Comparison of ENCODE assay signal across 1 cellular context in genomic region chr2:162318280-162319222, GRCh38.
A peak's percentile ranks its signal among the peaks of the same experiment; 100 is the strongest.
TF ChIP-seq lines count a peak whose summit lies in the region.

TSS of gene IFIH1 (minus strand) at chr2:162318684. CDS start at chr2:162318307, 377 bp downstream.

TF ChIP-seq in HepG2, 621 proteins besides CTCF, POLR2A, EP300 and RAD21 (continued from another document and continues in another):
- TF ChIP-seq, protein P1, sequence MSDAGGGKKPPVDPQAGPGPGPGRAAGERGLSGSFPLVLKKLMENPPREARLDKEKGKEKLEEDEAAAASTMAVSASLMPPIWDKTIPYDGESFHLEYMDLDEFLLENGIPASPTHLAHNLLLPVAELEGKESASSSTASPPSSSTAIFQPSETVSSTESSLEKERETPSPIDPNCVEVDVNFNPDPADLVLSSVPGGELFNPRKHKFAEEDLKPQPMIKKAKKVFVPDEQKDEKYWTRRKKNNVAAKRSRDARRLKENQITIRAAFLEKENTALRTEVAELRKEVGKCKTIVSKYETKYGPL (CRISPR knock-in tag; IDR thresholded peaks at IDR 0.05), result no peak
- TF ChIP-seq ZBTB38 (CRISPR knock-in tag; IDR thresholded peaks at IDR 0.05), result no peak
- no peak for TF ChIP-seq ZNF773 (CRISPR knock-in tag; IDR thresholded peaks at IDR 0.05; ENCODE audit: borderline replicate concordance)
- TF ChIP-seq, protein P2, sequence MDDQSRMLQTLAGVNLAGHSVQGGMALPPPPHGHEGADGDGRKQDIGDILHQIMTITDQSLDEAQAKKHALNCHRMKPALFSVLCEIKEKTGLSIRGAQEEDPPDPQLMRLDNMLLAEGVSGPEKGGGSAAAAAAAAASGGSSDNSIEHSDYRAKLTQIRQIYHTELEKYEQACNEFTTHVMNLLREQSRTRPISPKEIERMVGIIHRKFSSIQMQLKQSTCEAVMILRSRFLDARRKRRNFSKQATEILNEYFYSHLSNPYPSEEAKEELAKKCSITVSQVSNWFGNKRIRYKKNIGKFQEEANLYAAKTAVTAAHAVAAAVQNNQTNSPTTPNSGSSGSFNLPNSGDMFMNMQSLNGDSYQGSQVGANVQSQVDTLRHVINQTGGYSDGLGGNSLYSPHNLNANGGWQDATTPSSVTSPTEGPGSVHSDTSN (CRISPR knock-in tag; IDR thresholded peaks at IDR 0.05; ENCODE audit: borderline replicate concordance), result no peak
- TF ChIP-seq ZKSCAN1 (IDR thresholded peaks at IDR 0.05; ENCODE audit: low read length), result no peak
- no peak for TF ChIP-seq MBNL3 (CRISPR knock-in tag; conservative IDR thresholded peaks at IDR 0.05)
- TF ChIP-seq MTF1 (CRISPR knock-in tag; IDR thresholded peaks at IDR 0.05), result no peak
- no peak for TF ChIP-seq ZNF781 (CRISPR knock-in tag; IDR thresholded peaks at IDR 0.05; ENCODE audit: borderline replicate concordance, not compliant biosample characterization)
- no peak for TF ChIP-seq SRSF4 (IDR thresholded peaks at IDR 0.05; ENCODE audit: low read depth, low read length, poor library complexity, severe bottlenecking)
- TF ChIP-seq ZBTB44 (CRISPR knock-in tag; IDR thresholded peaks at IDR 0.05), result no peak
- TF ChIP-seq ISX (CRISPR knock-in tag; conservative IDR thresholded peaks at IDR 0.05), result no peak
- TF ChIP-seq SOX13 (IDR thresholded peaks at IDR 0.05), result no peak
- TF ChIP-seq SOX13 (CRISPR knock-in tag; conservative IDR thresholded peaks at IDR 0.05 in 1 of 2, IDR thresholded peaks at IDR 0.05 in 1 of 2), result no peak; a peak in 2 of 4 replicates
- no peak for TF ChIP-seq AHDC1 (CRISPR knock-in tag; IDR thresholded peaks at IDR 0.05; ENCODE audit: borderline replicate concordance)
- TF ChIP-seq ETV6 (CRISPR knock-in tag; conservative IDR thresholded peaks at IDR 0.05), result no peak
- TF ChIP-seq ZNF335 (CRISPR knock-in tag; IDR thresholded peaks at IDR 0.05), result 0 out of 2 replicates have a peak, but pooled peaks have one; percentile 19
- peak; percentile 56 for TF ChIP-seq XRCC5 (optimal IDR thresholded peaks at IDR 0.05; ENCODE audit: low read length)
- TF ChIP-seq IRX3 (CRISPR knock-in tag; IDR thresholded peaks at IDR 0.05; ENCODE audit: borderline replicate concordance, low read depth), result no peak
- TF ChIP-seq FOXO1 (CRISPR knock-in tag; IDR thresholded peaks at IDR 0.05), result no peak; the same call in 1 of the 2 replicates
- TF ChIP-seq ZNF124 (CRISPR knock-in tag; IDR thresholded peaks at IDR 0.05), result peak; percentile 90
- TF ChIP-seq ZNF260 (CRISPR knock-in tag; IDR thresholded peaks at IDR 0.05; ENCODE audit: borderline replicate concordance, low read depth), result no peak
- TF ChIP-seq MIER2 (CRISPR knock-in tag; IDR thresholded peaks at IDR 0.05), result 0 out of 2 replicates have a peak, but pooled peaks have one; percentile 14
- TF ChIP-seq KAT2B (IDR thresholded peaks at IDR 0.05; ENCODE audit: borderline replicate concordance, low read depth, low read length), result no peak
- TF ChIP-seq, protein P3, sequence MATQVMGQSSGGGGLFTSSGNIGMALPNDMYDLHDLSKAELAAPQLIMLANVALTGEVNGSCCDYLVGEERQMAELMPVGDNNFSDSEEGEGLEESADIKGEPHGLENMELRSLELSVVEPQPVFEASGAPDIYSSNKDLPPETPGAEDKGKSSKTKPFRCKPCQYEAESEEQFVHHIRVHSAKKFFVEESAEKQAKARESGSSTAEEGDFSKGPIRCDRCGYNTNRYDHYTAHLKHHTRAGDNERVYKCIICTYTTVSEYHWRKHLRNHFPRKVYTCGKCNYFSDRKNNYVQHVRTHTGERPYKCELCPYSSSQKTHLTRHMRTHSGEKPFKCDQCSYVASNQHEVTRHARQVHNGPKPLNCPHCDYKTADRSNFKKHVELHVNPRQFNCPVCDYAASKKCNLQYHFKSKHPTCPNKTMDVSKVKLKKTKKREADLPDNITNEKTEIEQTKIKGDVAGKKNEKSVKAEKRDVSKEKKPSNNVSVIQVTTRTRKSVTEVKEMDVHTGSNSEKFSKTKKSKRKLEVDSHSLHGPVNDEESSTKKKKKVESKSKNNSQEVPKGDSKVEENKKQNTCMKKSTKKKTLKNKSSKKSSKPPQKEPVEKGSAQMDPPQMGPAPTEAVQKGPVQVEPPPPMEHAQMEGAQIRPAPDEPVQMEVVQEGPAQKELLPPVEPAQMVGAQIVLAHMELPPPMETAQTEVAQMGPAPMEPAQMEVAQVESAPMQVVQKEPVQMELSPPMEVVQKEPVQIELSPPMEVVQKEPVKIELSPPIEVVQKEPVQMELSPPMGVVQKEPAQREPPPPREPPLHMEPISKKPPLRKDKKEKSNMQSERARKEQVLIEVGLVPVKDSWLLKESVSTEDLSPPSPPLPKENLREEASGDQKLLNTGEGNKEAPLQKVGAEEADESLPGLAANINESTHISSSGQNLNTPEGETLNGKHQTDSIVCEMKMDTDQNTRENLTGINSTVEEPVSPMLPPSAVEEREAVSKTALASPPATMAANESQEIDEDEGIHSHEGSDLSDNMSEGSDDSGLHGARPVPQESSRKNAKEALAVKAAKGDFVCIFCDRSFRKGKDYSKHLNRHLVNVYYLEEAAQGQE (IDR thresholded peaks at IDR 0.05; ENCODE audit: borderline replicate concordance in 1 of 2, low read depth in 1 of 2, low read length in 2 of 2), result peak in 1 of 2 experiments; percentile 10; a peak in 1 of 4 replicates
- TF ChIP-seq TARDBP (CRISPR knock-in tag; IDR thresholded peaks at IDR 0.05), result no peak
- TF ChIP-seq ZNF83 (CRISPR knock-in tag; IDR thresholded peaks at IDR 0.05; ENCODE audit: borderline replicate concordance), result no peak
- TF ChIP-seq ZFP36L2 (CRISPR knock-in tag; IDR thresholded peaks at IDR 0.05), result no peak
- no peak; the same call in 1 of the 2 replicates for TF ChIP-seq ZNF546 (CRISPR knock-in tag; conservative IDR thresholded peaks at IDR 0.05)
- TF ChIP-seq, protein P4, sequence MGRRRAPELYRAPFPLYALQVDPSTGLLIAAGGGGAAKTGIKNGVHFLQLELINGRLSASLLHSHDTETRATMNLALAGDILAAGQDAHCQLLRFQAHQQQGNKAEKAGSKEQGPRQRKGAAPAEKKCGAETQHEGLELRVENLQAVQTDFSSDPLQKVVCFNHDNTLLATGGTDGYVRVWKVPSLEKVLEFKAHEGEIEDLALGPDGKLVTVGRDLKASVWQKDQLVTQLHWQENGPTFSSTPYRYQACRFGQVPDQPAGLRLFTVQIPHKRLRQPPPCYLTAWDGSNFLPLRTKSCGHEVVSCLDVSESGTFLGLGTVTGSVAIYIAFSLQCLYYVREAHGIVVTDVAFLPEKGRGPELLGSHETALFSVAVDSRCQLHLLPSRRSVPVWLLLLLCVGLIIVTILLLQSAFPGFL (CRISPR knock-in tag; IDR thresholded peaks at IDR 0.05), result no peak
- no peak for TF ChIP-seq RFX5 (IDR thresholded peaks at IDR 0.05; ENCODE audit: low read depth, low read length)
- TF ChIP-seq ZNF746 (CRISPR knock-in tag; IDR thresholded peaks at IDR 0.05), result peak; percentile 34; the same call in 1 of the 2 replicates
- TF ChIP-seq, protein P5, sequence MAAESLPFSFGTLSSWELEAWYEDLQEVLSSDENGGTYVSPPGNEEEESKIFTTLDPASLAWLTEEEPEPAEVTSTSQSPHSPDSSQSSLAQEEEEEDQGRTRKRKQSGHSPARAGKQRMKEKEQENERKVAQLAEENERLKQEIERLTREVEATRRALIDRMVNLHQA (CRISPR knock-in tag; IDR thresholded peaks at IDR 0.05), result no peak; the same call in 1 of the 2 replicates
- no peak for TF ChIP-seq CAMTA2 (CRISPR knock-in tag; IDR thresholded peaks at IDR 0.05; ENCODE audit: borderline replicate concordance)
- no peak for TF ChIP-seq PRMT3 (CRISPR knock-in tag; IDR thresholded peaks at IDR 0.05; ENCODE audit: borderline replicate concordance, low read depth)
- no peak for TF ChIP-seq ZNF652 (CRISPR knock-in tag; IDR thresholded peaks at IDR 0.05; ENCODE audit: borderline replicate concordance, low read depth)
- no peak for TF ChIP-seq ZNF607 (CRISPR knock-in tag; IDR thresholded peaks at IDR 0.05; ENCODE audit: borderline replicate concordance)
- TF ChIP-seq SRSF9 (IDR thresholded peaks at IDR 0.05; ENCODE audit: borderline replicate concordance, insufficient read depth, low read depth, low read length, poor library complexity, severe bottlenecking), result no peak
- no peak for TF ChIP-seq SIX1 (CRISPR knock-in tag; IDR thresholded peaks at IDR 0.05; ENCODE audit: borderline replicate concordance)
- TF ChIP-seq ZNF616 (CRISPR knock-in tag; IDR thresholded peaks at IDR 0.05; ENCODE audit: low read depth), result peak; percentile 53; the same call in 1 of the 2 replicates
- TF ChIP-seq PRPF4 (IDR thresholded peaks at IDR 0.05; ENCODE audit: low read depth, low read length, poor library complexity, severe bottlenecking), result no peak
- TF ChIP-seq, protein P6, sequence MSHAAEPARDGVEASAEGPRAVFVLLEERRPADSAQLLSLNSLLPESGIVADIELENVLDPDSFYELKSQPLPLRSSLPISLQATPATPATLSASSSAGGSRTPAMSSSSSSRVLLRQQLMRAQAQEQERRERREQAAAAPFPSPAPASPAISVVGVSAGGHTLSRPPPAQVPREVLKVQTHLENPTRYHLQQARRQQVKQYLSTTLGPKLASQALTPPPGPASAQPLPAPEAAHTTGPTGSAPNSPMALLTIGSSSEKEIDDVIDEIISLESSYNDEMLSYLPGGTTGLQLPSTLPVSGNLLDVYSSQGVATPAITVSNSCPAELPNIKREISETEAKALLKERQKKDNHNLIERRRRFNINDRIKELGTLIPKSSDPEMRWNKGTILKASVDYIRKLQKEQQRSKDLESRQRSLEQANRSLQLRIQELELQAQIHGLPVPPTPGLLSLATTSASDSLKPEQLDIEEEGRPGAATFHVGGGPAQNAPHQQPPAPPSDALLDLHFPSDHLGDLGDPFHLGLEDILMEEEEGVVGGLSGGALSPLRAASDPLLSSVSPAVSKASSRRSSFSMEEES (CRISPR knock-in tag; IDR thresholded peaks at IDR 0.05), result peak; percentile 43
- no peak for TF ChIP-seq ZNF674 (CRISPR knock-in tag; IDR thresholded peaks at IDR 0.05; ENCODE audit: low read depth)
- TF ChIP-seq THRA (CRISPR knock-in tag; IDR thresholded peaks at IDR 0.05; ENCODE audit: borderline replicate concordance), result peak; percentile 52; the same call in 1 of the 2 replicates
- no peak for TF ChIP-seq ZNF615 (CRISPR knock-in tag; IDR thresholded peaks at IDR 0.05; ENCODE audit: borderline replicate concordance)
- TF ChIP-seq ZBTB42 (CRISPR knock-in tag; IDR thresholded peaks at IDR 0.05), result no peak; the same call in 1 of the 2 replicates
- no peak for TF ChIP-seq MTA1 (CRISPR knock-in tag; IDR thresholded peaks at IDR 0.05; ENCODE audit: borderline replicate concordance)
- no peak for TF ChIP-seq PBX2 (CRISPR knock-in tag; IDR thresholded peaks at IDR 0.05)
